In genomic region chr9:133417541-133418461, GRCh38 we compare ENCODE assay signal across 1 cellular context.
TF ChIP-seq lines count a peak whose summit lies in the region.

Gene REXO4 (minus strand): TSS chr9:133418010. CDS start chr9:133417844, 166 bp downstream.

TF ChIP-seq in HEK293, 187 proteins besides CTCF, POLR2A, EP300 and RAD21 (continued from another document and continues in another):
- peak; percentile 94 for TF ChIP-seq PRDM10 (tag by site-specific recombination; IDR thresholded peaks at IDR 0.05)
- TF ChIP-seq ZNF48 (tag by site-specific recombination; IDR thresholded peaks at IDR 0.05): no peak
- no peak for TF ChIP-seq ZNF174 (tag by site-specific recombination; IDR thresholded peaks at IDR 0.05)
- TF ChIP-seq MEIS1 (CRISPR knock-in tag; IDR thresholded peaks at IDR 0.05; ENCODE audit: borderline replicate concordance): no peak
- no peak for TF ChIP-seq ZNF785 (tag by site-specific recombination; IDR thresholded peaks at IDR 0.05)
- TF ChIP-seq ZNF473 (tag by site-specific recombination; IDR thresholded peaks at IDR 0.05): no peak
- TF ChIP-seq MZF1 (tag by site-specific recombination; IDR thresholded peaks at IDR 0.05; ENCODE audit: borderline replicate concordance): peak; percentile 84; the same call in 1 of the 2 replicates
- no peak for TF ChIP-seq ZNF423 (tag by site-specific recombination; IDR thresholded peaks at IDR 0.05)
- no peak for TF ChIP-seq ZNF677 (tag by site-specific recombination; IDR thresholded peaks at IDR 0.05)
- no peak for TF ChIP-seq ZNF426 (tag by site-specific recombination; IDR thresholded peaks at IDR 0.05)
- no peak for TF ChIP-seq ZNF549 (tag by site-specific recombination; IDR thresholded peaks at IDR 0.05)
- no peak for TF ChIP-seq ZNF776 (tag by site-specific recombination; IDR thresholded peaks at IDR 0.05; ENCODE audit: borderline replicate concordance)
- TF ChIP-seq ZNF692 (tag by site-specific recombination; IDR thresholded peaks at IDR 0.05): peak; percentile 94
- TF ChIP-seq ZEB2 (tag by site-specific recombination; IDR thresholded peaks at IDR 0.05): peak; percentile 96
- peak; percentile 83; the same call in 1 of the 2 replicates for TF ChIP-seq ZNF610 (tag by site-specific recombination; IDR thresholded peaks at IDR 0.05; ENCODE audit: borderline replicate concordance)
- peak; percentile 54; the same call in 1 of the 2 replicates for TF ChIP-seq ZNF664 (tag by site-specific recombination; IDR thresholded peaks at IDR 0.05)
- TF ChIP-seq ZNF391 (tag by site-specific recombination; IDR thresholded peaks at IDR 0.05; ENCODE audit: borderline replicate concordance, low read depth): peak; percentile 100
- peak; percentile 63; the same call in 1 of the 2 replicates for TF ChIP-seq ZBTB6 (tag by site-specific recombination; IDR thresholded peaks at IDR 0.05)
- peak; percentile 46; the same call in 1 of the 2 replicates for TF ChIP-seq ZNF488 (tag by site-specific recombination; IDR thresholded peaks at IDR 0.05)
- TF ChIP-seq ZNF133 (tag by site-specific recombination; IDR thresholded peaks at IDR 0.05): no peak
- TF ChIP-seq ZBTB8A (tag by site-specific recombination; IDR thresholded peaks at IDR 0.05): peak; percentile 83
- no peak for TF ChIP-seq ZNF214 (tag by site-specific recombination; IDR thresholded peaks at IDR 0.05; ENCODE audit: borderline replicate concordance)
- peak; percentile 70 for TF ChIP-seq ZBTB10 (tag by site-specific recombination; IDR thresholded peaks at IDR 0.05)
- peak; percentile 95 for TF ChIP-seq BCL11B (tag by site-specific recombination; IDR thresholded peaks at IDR 0.05; ENCODE audit: low read depth)
- no peak for TF ChIP-seq GLI2 (tag by site-specific recombination; IDR thresholded peaks at IDR 0.05; ENCODE audit: borderline replicate concordance, low read depth)
- TF ChIP-seq KLF8 (tag by site-specific recombination; IDR thresholded peaks at IDR 0.05): peak; percentile 99
- TF ChIP-seq ZNF624 (tag by site-specific recombination; IDR thresholded peaks at IDR 0.05): no peak
- TF ChIP-seq ZNF302 (tag by site-specific recombination; IDR thresholded peaks at IDR 0.05; ENCODE audit: low read depth): 0 out of 2 replicates have a peak, but pooled peaks have one; percentile 78
- TF ChIP-seq KLF7 (tag by site-specific recombination; IDR thresholded peaks at IDR 0.05; ENCODE audit: borderline replicate concordance): peak; percentile 99
- no peak for TF ChIP-seq ZNF132 (tag by site-specific recombination; IDR thresholded peaks at IDR 0.05; ENCODE audit: borderline replicate concordance)
- peak; percentile 88 for TF ChIP-seq GLIS2 (tag by site-specific recombination; IDR thresholded peaks at IDR 0.05)
- 0 out of 2 replicates have a peak, but pooled peaks have one; percentile 61 for TF ChIP-seq ZNF837 (tag by site-specific recombination; IDR thresholded peaks at IDR 0.05)
- TF ChIP-seq ZNF155 (tag by site-specific recombination; IDR thresholded peaks at IDR 0.05): no peak
- TF ChIP-seq AEBP2 (tag by site-specific recombination; IDR thresholded peaks at IDR 0.05; ENCODE audit: borderline replicate concordance): no peak
- TF ChIP-seq PRDM2 (tag by site-specific recombination; IDR thresholded peaks at IDR 0.05; ENCODE audit: borderline replicate concordance): peak; percentile 92; the same call in 1 of the 2 replicates
- no peak for TF ChIP-seq PRDM6 (tag by site-specific recombination; IDR thresholded peaks at IDR 0.05)
- TF ChIP-seq ZBTB26 (tag by site-specific recombination; optimal IDR thresholded peaks at IDR 0.05): peak; percentile 96
- no peak for TF ChIP-seq ZNF37A (tag by site-specific recombination; IDR thresholded peaks at IDR 0.05)
- no peak for TF ChIP-seq RBAK (tag by site-specific recombination; IDR thresholded peaks at IDR 0.05)
- peak; percentile 94; the same call in 1 of the 2 replicates for TF ChIP-seq REPIN1 (tag by site-specific recombination; IDR thresholded peaks at IDR 0.05; ENCODE audit: low read depth)
